ENCODE assay signal across 8 cellular contexts in genomic region chr12:14774074-14774943, GRCh38. TPM values are rescaled to one million over a fixed set of nuclear protein-coding genes. Genes with fewer than 3 reads are reported as not detected.
DNase-seq lines count a peak whose midpoint lies in the region; ATAC-seq and FAIRE-seq lines count a peak whose summit lies in the region.

No MANE protein-coding gene starts in this region.

- H3K27ac Mint-ChIP-seq in natural killer cell treated with Interleukin-12 subunit alpha and Interleukin-12 subunit beta and Interleukin-15 and Interleukin-18, amount 100 ng/mL, for 72 hours = peak overlapping the region; percentile 98 to 100

- H3K4me1 Mint-ChIP-seq in natural killer cell treated with Interleukin-12 subunit alpha and Interleukin-12 subunit beta and Interleukin-15 and Interleukin-18, amount 100 ng/mL, for 72 hours (ENCODE audit: low read depth in 2 of 2) = peaks cover 56 to 58% of the 10 kb centered on the region in 2 donors

- H3K9me3 Mint-ChIP-seq in natural killer cell treated with Interleukin-12 subunit alpha and Interleukin-12 subunit beta and Interleukin-15 and Interleukin-18, amount 100 ng/mL, for 72 hours = no peaks in the 10 kb centered on the region

- ATAC-seq in GM18873 (IDR thresholded peaks at IDR 0.05; ENCODE audit: low FRiP score, unreplicated experiment) (peak; percentile 63), HG03135 (IDR thresholded peaks at IDR 0.05; ENCODE audit: unreplicated experiment) (peak; percentile 62)
- ATAC-seq in natural killer cell treated with Interleukin-12 subunit alpha and Interleukin-12 subunit beta and Interleukin-15 and Interleukin-18, amount 100 ng/mL, for 72 hours = peak; percentile 82 to 86

- no peaks in the 10 kb centered on the region for H3K27me3 Mint-ChIP-seq in natural killer cell treated with Interleukin-12 subunit alpha and Interleukin-12 subunit beta and Interleukin-15 and Interleukin-18, amount 100 ng/mL, for 72 hours

- H3K36me3 Mint-ChIP-seq in natural killer cell treated with Interleukin-12 subunit alpha and Interleukin-12 subunit beta and Interleukin-15 and Interleukin-18, amount 100 ng/mL, for 72 hours = no peaks in the 10 kb centered on the region

- peak; percentile 90 for DNase-seq in RCC 7860 (ENCODE audit: low spot score)
- DNase-seq in activated effector memory CD4-positive, alpha-beta T cell treated with anti-CD3 and anti-CD28 coated beads, Interleukin-2, amount 50 U/mL, for 16 hours = peak; percentile 95
- DNase-seq in fibroblast of the conjunctiva (ENCODE audit: low read depth) = peak; percentile 96
- peak; percentile 94 for DNase-seq in natural killer cell treated with Interleukin-12 subunit alpha and Interleukin-12 subunit beta and Interleukin-15 and Interleukin-18, amount 100 ng/mL, for 72 hours (ENCODE audit: low spot score)
- DNase-seq in stimulated activated naive CD4-positive, alpha-beta T cell (lab: John Stamatoyannopoulos, UW) = peak; percentile 82 to 91 (median 90)

- H3K4me3 Mint-ChIP-seq in natural killer cell treated with Interleukin-12 subunit alpha and Interleukin-12 subunit beta and Interleukin-15 and Interleukin-18, amount 100 ng/mL, for 72 hours = peak overlapping the region; percentile 96

- FAIRE-seq in A204.1 (lab: Jason Lieb, UNC) = peak; percentile 55
- no peak for FAIRE-seq in RCC 7860 (lab: Jason Lieb, UNC)

RNA-seq across cellular contexts. Expression of gene WBP11, which starts 29.0 kb away (rescaled TPM):
- 10 to 100 TPM; 74.0 to 96.2 TPM for total RNA-seq in natural killer cell treated with Interleukin-12 subunit alpha and Interleukin-12 subunit beta and Interleukin-15 and Interleukin-18, amount 100 ng/mL, for 72 hours

RNA-seq across cellular contexts. Expression of gene C12orf60, which starts 29.2 kb away (rescaled TPM):
- total RNA-seq in natural killer cell treated with Interleukin-12 subunit alpha and Interleukin-12 subunit beta and Interleukin-15 and Interleukin-18, amount 100 ng/mL, for 72 hours = 1 to 10 TPM; 1.4 to 2.3 TPM

RNA-seq across cellular contexts. Expression of gene SMCO3, which starts 39.7 kb away (rescaled TPM):
- not detected for total RNA-seq in natural killer cell treated with Interleukin-12 subunit alpha and Interleukin-12 subunit beta and Interleukin-15 and Interleukin-18, amount 100 ng/mL, for 72 hours

Comparison
In these comparisons a context has a peak if more than half of its experiments do, and no peak if none do; other contexts are left out.
1. Peak in every context shown above with its lines: DNase-seq and ATAC-seq.